In the genomic region with DNA sequence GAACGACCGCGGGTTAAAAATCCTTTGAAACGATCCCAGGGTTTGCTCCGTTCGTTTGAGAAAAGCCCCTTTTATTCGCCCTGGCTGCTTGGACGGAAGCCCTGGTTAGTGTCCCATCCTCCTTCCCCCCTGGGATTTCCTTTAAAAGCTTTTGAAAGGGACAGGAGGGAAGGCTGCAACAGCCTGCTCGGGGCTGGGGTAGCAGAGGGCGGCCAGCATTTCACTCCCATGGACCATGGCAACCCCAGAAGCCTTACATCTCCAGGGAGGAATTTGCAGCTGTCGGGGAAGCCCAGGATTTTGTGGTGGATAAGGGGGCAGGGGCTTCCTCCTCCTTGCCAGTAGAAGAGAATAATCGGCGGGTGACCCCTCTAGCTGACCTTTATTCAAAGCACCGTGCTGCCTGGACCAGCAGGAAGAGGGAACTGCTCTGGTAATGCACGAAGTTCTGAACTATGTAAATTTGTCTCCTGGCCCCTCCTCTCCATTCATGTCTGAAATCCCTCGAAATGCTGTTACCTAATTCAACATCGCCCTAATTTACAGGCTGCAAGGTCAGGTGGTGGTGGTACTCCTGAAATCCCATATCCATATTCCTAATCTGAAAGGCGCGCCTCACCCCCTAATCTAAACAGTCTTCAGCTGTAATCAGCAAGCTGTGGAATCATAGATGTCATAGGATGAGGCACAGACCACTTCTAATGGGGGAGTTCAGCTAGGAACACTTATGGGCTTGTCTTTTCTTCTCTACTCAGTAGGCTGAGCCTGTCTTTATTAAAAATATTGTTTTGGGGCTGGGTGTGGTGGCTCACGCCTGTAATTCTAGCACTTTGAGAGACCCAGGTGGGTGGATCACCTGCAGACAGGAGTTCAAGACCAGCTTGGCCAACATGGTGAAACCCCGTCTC, we compare ENCODE assay signal across 8 cellular contexts. TPM values are rescaled to one million over a fixed set of nuclear protein-coding genes. Genes with fewer than 3 reads are reported as not detected.
A peak's percentile ranks its signal among the peaks of the same experiment; 100 is the strongest.
DNase-seq lines count a peak whose midpoint lies in the region; ATAC-seq, FAIRE-seq and TF ChIP-seq lines count a peak whose summit lies in the region.

No MANE protein-coding gene starts in this region.

- POLR2A ChIA-PET in A549 (lab: Yijun Ruan, JAX): interaction anchor here (0.8 to 1.9 kb wide), 7 partner anchors 10 to 77 kb away, joined by 3 to 19 read pairs (median 6); a partner anchor contains a TSS

- no peak for TF ChIP-seq EP300 in A549 (IDR thresholded peaks at IDR 0.05)

- in situ Hi-C loops in G401 (cut with HindIII; ENCODE audit: low sequenced_read_pairs): no loop called here

- DNase-seq in A549 (ENCODE audit: low read depth in 1 of 2, low spot score in 1 of 2) (peak in 1 of 2 experiments; percentile 77), G401 (ENCODE audit: low spot score) (peak; percentile 67), cardiac fibroblast (ENCODE audit: low read depth in 2 of 2) (peak; percentile 39 to 45), left lobe of liver (ENCODE audit: low spot score) (peak; percentile 54), NCI-H187 treated with DMSO at 0.1 percent for 48 hours (lab: John Stamatoyannopoulos, UW) (no peak)

- H3K27me3 ChIP-seq in OCI-LY3 (ENCODE audit: low read depth, low read length) (peaks cover 6% of the 10 kb centered on the region; the same call in 1 of the 2 replicates), stomach smooth muscle (ENCODE audit: control insufficient read depth in 1 of 2, insufficient read depth in 2 of 2, low read length in 2 of 2) (no peaks in the 10 kb centered on the region)

- peak; percentile 49 to 69 for ATAC-seq in A549
- peak; percentile 43 for ATAC-seq in left lobe of liver
- no peak for ATAC-seq in GM21737 (IDR thresholded peaks at IDR 0.05; ENCODE audit: unreplicated experiment)

- H3K27ac ChIP-seq in A549 (peak overlapping the region; percentile 100), OCI-LY3 (ENCODE audit: low read length) (no peak overlapping the region), stomach smooth muscle (ENCODE audit: low read length) (peak overlapping the region; percentile 91)

- CTCF ChIA-PET in A549 (lab: Yijun Ruan, JAX): interaction anchor here (0.6 to 5.0 kb wide), 18 partner anchors 9 to 232 kb away, joined by 3 to 79 read pairs (median 4); a partner anchor contains a TSS

- H4K20me1 ChIP-seq in OCI-LY3 (ENCODE audit: insufficient read depth, low read length): no peaks in the 10 kb centered on the region

- H3K4me2 ChIP-seq in A549 (peak overlapping the region; percentile 87), OCI-LY3 (ENCODE audit: low read length) (peak overlapping the region; percentile 100)

- H3K36me3 ChIP-seq in OCI-LY3 (replicated peaks; ENCODE audit: low read depth, low read length) (no peaks in the 10 kb centered on the region), stomach smooth muscle (ENCODE audit: control insufficient read depth in 2 of 2, insufficient read depth in 2 of 2, low read length in 2 of 2) (no peaks in the 10 kb centered on the region)

- no peak for FAIRE-seq in A549 (lab: Jason Lieb, UNC)

- peaks cover 29% of the 10 kb centered on the region for H3K79me2 ChIP-seq in OCI-LY3 (ENCODE audit: low read length)

- H3K9ac ChIP-seq in OCI-LY3 (ENCODE audit: low read length) (peak overlapping the region; percentile 61), stomach smooth muscle (ENCODE audit: low read length in 2 of 2) (peak overlapping the region; percentile 81 to 89)

- H3K4me3 ChIP-seq in A549 (peak overlapping the region; percentile 79), OCI-LY3 (ENCODE audit: low read length) (peak overlapping the region; percentile 84), cardiac fibroblast (replicated peaks in 1 of 2; ENCODE audit: low read depth in 2 of 2, low read length in 2 of 2) (peak overlapping the region; percentile 56 to 59), stomach smooth muscle (ENCODE audit: low read length in 2 of 2) (peak overlapping the region; percentile 78 to 86)

- no peak for TF ChIP-seq RAD21 in A549 (conservative IDR thresholded peaks at IDR 0.05 in 1 of 2, IDR thresholded peaks at IDR 0.05 in 1 of 2)

- TF ChIP-seq CTCF in A549 (IDR thresholded peaks at IDR 0.05) (no peak), OCI-LY3 (IDR thresholded peaks at IDR 0.05; ENCODE audit: low read depth, low read length) (no peak), cardiac fibroblast (IDR thresholded peaks at IDR 0.05; ENCODE audit: low read depth, low read length) (no peak)

- 18% methylated on average over 21 of the region's 21 CpGs for WGBS in A549 (ENCODE audit: missing lambda C conversion rate)

- peak; percentile 40 for TF ChIP-seq POLR2A in A549 (IDR thresholded peaks at IDR 0.05; ENCODE audit: low read length)

- H3K9me3 ChIP-seq in A549 (no peaks in the 10 kb centered on the region), OCI-LY3 (ENCODE audit: insufficient read depth, low read length) (no peaks in the 10 kb centered on the region), stomach smooth muscle (ENCODE audit: control insufficient read depth in 2 of 2, low read length in 2 of 2) (no peaks in the 10 kb centered on the region)

- peak overlapping the region; percentile 77 for H2AFZ ChIP-seq in OCI-LY3 (ENCODE audit: low read depth, low read length)

- H3K4me1 ChIP-seq in A549 (peaks cover 39% of the 10 kb centered on the region), OCI-LY3 (ENCODE audit: low read length) (peaks cover 32% of the 10 kb centered on the region), stomach smooth muscle (ENCODE audit: control insufficient read depth, insufficient read depth, low read length) (peaks cover 31% of the 10 kb centered on the region)

TF ChIP-seq in A549, 52 proteins besides CTCF, POLR2A, EP300 and RAD21 (continues in another document):
- TF ChIP-seq, protein P1, sequence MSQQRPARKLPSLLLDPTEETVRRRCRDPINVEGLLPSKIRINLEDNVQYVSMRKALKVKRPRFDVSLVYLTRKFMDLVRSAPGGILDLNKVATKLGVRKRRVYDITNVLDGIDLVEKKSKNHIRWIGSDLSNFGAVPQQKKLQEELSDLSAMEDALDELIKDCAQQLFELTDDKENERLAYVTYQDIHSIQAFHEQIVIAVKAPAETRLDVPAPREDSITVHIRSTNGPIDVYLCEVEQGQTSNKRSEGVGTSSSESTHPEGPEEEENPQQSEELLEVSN (IDR thresholded peaks at IDR 0.05; ENCODE audit: borderline replicate concordance, low read depth): no peak
- TF ChIP-seq CBX8 (IDR thresholded peaks at IDR 0.05) (no peak), HOXA7 (CRISPR knock-in tag; IDR thresholded peaks at IDR 0.05) (peak; percentile 89), MAFK (IDR thresholded peaks at IDR 0.05; ENCODE audit: partially characterized antibody) (no peak), HOXB13 (CRISPR knock-in tag; IDR thresholded peaks at IDR 0.05; ENCODE audit: low read depth) (no peak), JUN (IDR thresholded peaks at IDR 0.05) (peak in 1 of 2 experiments; percentile 59; a peak in 2 of 5 replicates), POLR2AphosphoS2 (conservative IDR thresholded peaks at IDR 0.05; ENCODE audit: low read length) (no peak), FOSB (CRISPR knock-in tag; IDR thresholded peaks at IDR 0.05) (peak; percentile 86), CHD2 (IDR thresholded peaks at IDR 0.05; ENCODE audit: low read length, partially characterized antibody) (no peak), GATA3 (IDR thresholded peaks at IDR 0.05; ENCODE audit: borderline replicate concordance) (no peak), FOXS1 (CRISPR knock-in tag; IDR thresholded peaks at IDR 0.05) (no peak), PHF8 (IDR thresholded peaks at IDR 0.05; ENCODE audit: borderline replicate concordance, low read depth) (no peak), TFCP2L1 (CRISPR knock-in tag; IDR thresholded peaks at IDR 0.05) (0 out of 2 replicates have a peak, but pooled peaks have one; percentile 22), MAZ (IDR thresholded peaks at IDR 0.05; ENCODE audit: borderline replicate concordance, low read depth, low read length) (no peak)
- TF ChIP-seq, protein P2, sequence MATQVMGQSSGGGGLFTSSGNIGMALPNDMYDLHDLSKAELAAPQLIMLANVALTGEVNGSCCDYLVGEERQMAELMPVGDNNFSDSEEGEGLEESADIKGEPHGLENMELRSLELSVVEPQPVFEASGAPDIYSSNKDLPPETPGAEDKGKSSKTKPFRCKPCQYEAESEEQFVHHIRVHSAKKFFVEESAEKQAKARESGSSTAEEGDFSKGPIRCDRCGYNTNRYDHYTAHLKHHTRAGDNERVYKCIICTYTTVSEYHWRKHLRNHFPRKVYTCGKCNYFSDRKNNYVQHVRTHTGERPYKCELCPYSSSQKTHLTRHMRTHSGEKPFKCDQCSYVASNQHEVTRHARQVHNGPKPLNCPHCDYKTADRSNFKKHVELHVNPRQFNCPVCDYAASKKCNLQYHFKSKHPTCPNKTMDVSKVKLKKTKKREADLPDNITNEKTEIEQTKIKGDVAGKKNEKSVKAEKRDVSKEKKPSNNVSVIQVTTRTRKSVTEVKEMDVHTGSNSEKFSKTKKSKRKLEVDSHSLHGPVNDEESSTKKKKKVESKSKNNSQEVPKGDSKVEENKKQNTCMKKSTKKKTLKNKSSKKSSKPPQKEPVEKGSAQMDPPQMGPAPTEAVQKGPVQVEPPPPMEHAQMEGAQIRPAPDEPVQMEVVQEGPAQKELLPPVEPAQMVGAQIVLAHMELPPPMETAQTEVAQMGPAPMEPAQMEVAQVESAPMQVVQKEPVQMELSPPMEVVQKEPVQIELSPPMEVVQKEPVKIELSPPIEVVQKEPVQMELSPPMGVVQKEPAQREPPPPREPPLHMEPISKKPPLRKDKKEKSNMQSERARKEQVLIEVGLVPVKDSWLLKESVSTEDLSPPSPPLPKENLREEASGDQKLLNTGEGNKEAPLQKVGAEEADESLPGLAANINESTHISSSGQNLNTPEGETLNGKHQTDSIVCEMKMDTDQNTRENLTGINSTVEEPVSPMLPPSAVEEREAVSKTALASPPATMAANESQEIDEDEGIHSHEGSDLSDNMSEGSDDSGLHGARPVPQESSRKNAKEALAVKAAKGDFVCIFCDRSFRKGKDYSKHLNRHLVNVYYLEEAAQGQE (IDR thresholded peaks at IDR 0.05): no peak

RNA-seq across cellular contexts. Expression of a gene that starts 1.0 kb away (rescaled TPM):
- polyA plus RNA-seq in A549 (2011; rRNA removed): 133 and 149 TPM in 2 replicates
- polyA plus RNA-seq in A549 (2012; cell fraction: cytosol; rRNA removed): 49.1 and 54.3 TPM in 2 replicates
- polyA plus RNA-seq in A549 (2012; cell fraction: nucleus; rRNA removed): 98.3 and 122 TPM in 2 replicates
- polyA plus RNA-seq in A549 (2017; fragmentation: RNase III; extraction: RNeasy Plus Mini Kit Qiagen cat#74134 plus additional on column Dnase treatment): 43.0 to 49.7 TPM (median 44.4 TPM) in 3 replicates
- polyA minus RNA-seq in A549 (2011; rRNA and poly(A)+ RNA removed): 217 and 263 TPM in 2 replicates
- 19.7 and 21.6 TPM in 2 replicates for total RNA-seq in G401 (2014; rRNA removed; shearing (Covaris generic))
- 38.9 TPM for total RNA-seq in left lobe of liver
